In the genomic region with DNA sequence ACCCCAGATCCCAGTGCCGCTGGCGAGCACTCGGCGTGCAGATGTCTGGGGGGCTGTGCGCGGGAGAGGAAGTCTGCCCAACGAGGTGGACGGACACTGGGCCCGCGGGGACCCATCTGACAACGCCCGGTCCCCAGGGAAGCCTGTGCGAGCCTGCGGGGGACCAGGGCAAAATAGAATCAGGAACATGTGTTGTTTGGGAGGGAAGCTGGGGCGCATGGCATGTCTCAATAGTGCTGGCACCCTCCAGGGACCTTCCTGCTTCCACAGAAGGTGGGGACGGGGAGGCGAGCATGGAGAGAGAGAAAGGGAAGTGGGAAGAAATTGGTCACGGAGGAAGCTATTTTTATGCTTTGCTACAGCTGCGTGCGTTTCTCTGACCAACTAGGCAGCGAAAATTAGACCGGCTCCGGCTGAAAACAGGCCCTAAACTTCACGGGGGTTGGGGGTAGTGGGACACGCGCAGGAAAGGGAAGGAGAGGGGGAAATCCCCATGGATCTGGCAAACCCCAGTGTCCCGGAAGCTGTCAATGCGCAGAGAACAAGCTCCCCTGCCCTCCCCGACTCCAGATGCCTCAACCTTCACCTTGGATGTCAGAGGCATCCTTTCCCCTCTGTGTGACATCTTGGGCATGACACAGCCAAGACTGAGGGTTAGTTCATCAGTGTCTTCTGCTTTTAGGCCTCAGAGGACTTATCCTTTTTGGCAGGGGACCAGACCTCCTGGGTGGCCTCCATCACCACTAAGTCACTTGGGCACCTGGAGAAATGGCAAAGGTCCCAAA, we compare ENCODE assay signal across 8 cellular contexts.
DNase-seq lines count a peak whose midpoint lies in the region; ATAC-seq and TF ChIP-seq lines count a peak whose summit lies in the region.

No MANE protein-coding gene starts in this region.

- H3K4me3 ChIP-seq in SJSA1: peak overlapping the region; percentile 41
- H3K4me3 ChIP-seq in gastroesophageal sphincter: peak overlapping the region; percentile 46 to 52
- peak overlapping the region; percentile 45 for H3K4me3 ChIP-seq in skeletal muscle cell (ENCODE audit: low read depth, low read length)

- peak; percentile 32 for ATAC-seq in gastroesophageal sphincter
- no peak for ATAC-seq in activated CD8-positive, alpha-beta memory T cell treated with anti-CD3 and anti-CD28 coated beads, Interleukin-2, amount 10 ng/mL, durations not matched to agents 7 days and 5 days

- H3K9me3 Mint-ChIP-seq in T-helper 2 cell treated with Interferon-gamma antibody and Interleukin-4, amounts not matched to agents 5 μg/mL and 100 μg/mL, for 36 hours: no peaks in the 10 kb centered on the region
- no peaks in the 10 kb centered on the region for H3K9me3 Mint-ChIP-seq in activated CD8-positive, alpha-beta memory T cell treated with anti-CD3 and anti-CD28 coated beads, Interleukin-2, amount 10 ng/mL, durations not matched to agents 7 days and 5 days (ENCODE audit: low read depth)

- H3K36me3 Mint-ChIP-seq in T-helper 2 cell treated with Interferon-gamma antibody and Interleukin-4, amounts not matched to agents 5 μg/mL and 100 μg/mL, for 36 hours (ENCODE audit: low read depth): no peaks in the 10 kb centered on the region
- no peaks in the 10 kb centered on the region for H3K36me3 Mint-ChIP-seq in activated CD8-positive, alpha-beta memory T cell treated with anti-CD3 and anti-CD28 coated beads, Interleukin-2, amount 10 ng/mL, durations not matched to agents 7 days and 5 days

- 0 to 14% methylated on average over 6 to 11 of the region's 29 CpGs for WGBS in gastroesophageal sphincter (ENCODE audit: low coverage in 1 of 2), 2 donors

- peak overlapping the region; percentile 63 for H3K27ac ChIP-seq in SJSA1
- H3K27ac ChIP-seq in gastroesophageal sphincter: peak overlapping the region in 3 of 4 donors; percentile 51 to 74 (median 72)

- TF ChIP-seq POLR2A in gastroesophageal sphincter (IDR thresholded peaks at IDR 0.05): no peak

- no peak for TF ChIP-seq EP300 in gastroesophageal sphincter (IDR thresholded peaks at IDR 0.05)

- H3K27me3 Mint-ChIP-seq in T-helper 2 cell treated with Interferon-gamma antibody and Interleukin-4, amounts not matched to agents 5 μg/mL and 100 μg/mL, for 36 hours (ENCODE audit: low read depth): no peaks in the 10 kb centered on the region
- no peaks in the 10 kb centered on the region for H3K27me3 Mint-ChIP-seq in activated CD8-positive, alpha-beta memory T cell treated with anti-CD3 and anti-CD28 coated beads, Interleukin-2, amount 10 ng/mL, durations not matched to agents 7 days and 5 days

- H3K4me1 ChIP-seq in SJSA1 (replicated peaks) (peaks cover 64% of the 10 kb centered on the region), gastroesophageal sphincter (peaks cover 0 to 17% (median 3%) of the 10 kb centered on the region in 3 donors)

- CTCF ChIA-PET in activated CD8-positive, alpha-beta memory T cell treated with anti-CD3 and anti-CD28 coated beads, Interleukin-2, amount 10 ng/mL, durations not matched to agents 7 days and 5 days (lab: Charles Lee): interaction anchor here (1.1 to 1.2 kb wide), 3 partner anchors 90 to 172 kb away, joined by 3 read pairs; no protein-coding TSS in a partner anchor

- H3K4me1 Mint-ChIP-seq in T-helper 2 cell treated with Interferon-gamma antibody and Interleukin-4, amounts not matched to agents 5 μg/mL and 100 μg/mL, for 36 hours (ENCODE audit: low read depth): peaks cover 5% of the 10 kb centered on the region
- H3K4me1 Mint-ChIP-seq in activated CD8-positive, alpha-beta memory T cell treated with anti-CD3 and anti-CD28 coated beads, Interleukin-2, amount 10 ng/mL, durations not matched to agents 7 days and 5 days: peaks cover 12% of the 10 kb centered on the region

- no peak overlapping the region for H3K27ac Mint-ChIP-seq in T-helper 2 cell treated with Interferon-gamma antibody and Interleukin-4, amounts not matched to agents 5 μg/mL and 100 μg/mL, for 36 hours
- no peak overlapping the region for H3K27ac Mint-ChIP-seq in activated CD8-positive, alpha-beta memory T cell treated with anti-CD3 and anti-CD28 coated beads, Interleukin-2, amount 10 ng/mL, durations not matched to agents 7 days and 5 days

- H3K4me3 Mint-ChIP-seq in T-helper 2 cell treated with Interferon-gamma antibody and Interleukin-4, amounts not matched to agents 5 μg/mL and 100 μg/mL, for 36 hours: peak overlapping the region; percentile 71
- H3K4me3 Mint-ChIP-seq in activated CD8-positive, alpha-beta memory T cell treated with anti-CD3 and anti-CD28 coated beads, Interleukin-2, amount 10 ng/mL, durations not matched to agents 7 days and 5 days: no peak overlapping the region

- no peak for DNase-seq in T-helper 2 cell treated with Interferon-gamma antibody and Interleukin-4, amounts not matched to agents 5 μg/mL and 100 μg/mL, for 36 hours (ENCODE audit: low spot score)
- DNase-seq in T-helper 2 cell (no peak), SJSA1 (ENCODE audit: low read depth in 1 of 2, low spot score in 2 of 2) (peak; percentile 46 to 50), skeletal muscle cell (ENCODE audit: low read depth) (no peak), H4 (ENCODE audit: low spot score) (no peak), NCI-H1694 (lab: John Stamatoyannopoulos, UW) (no peak)
- DNase-seq in activated CD8-positive, alpha-beta memory T cell treated with anti-CD3 and anti-CD28 coated beads, Interleukin-2, amount 10 ng/mL, durations not matched to agents 7 days and 5 days: no peak

- no peaks in the 10 kb centered on the region for H3K27me3 ChIP-seq in SJSA1 (replicated peaks)
- no peaks in the 10 kb centered on the region for H3K27me3 ChIP-seq in gastroesophageal sphincter

- H3K36me3 ChIP-seq in SJSA1: no peaks in the 10 kb centered on the region
- no peaks in the 10 kb centered on the region for H3K36me3 ChIP-seq in gastroesophageal sphincter

- no peak for TF ChIP-seq CTCF in gastroesophageal sphincter (IDR thresholded peaks at IDR 0.05)

- H3K9me3 ChIP-seq in SJSA1 (replicated peaks) (no peaks in the 10 kb centered on the region), gastroesophageal sphincter (no peaks in the 10 kb centered on the region)

Comparison
In these comparisons a context has a peak if more than half of its experiments do, and no peak if none do; other contexts are left out.
1. DNase-seq: peak in SJSA1 (2 of 2); none in T-helper 2 cell treated with Interferon-gamma antibody and Interleukin-4, amounts not matched to agents 5 μg/mL and 100 μg/mL, for 36 hours (single experiment), T-helper 2 cell (0 of 5), skeletal muscle cell (single experiment), H4 (single experiment), NCI-H1694 (single experiment) and activated CD8-positive, alpha-beta memory T cell treated with anti-CD3 and anti-CD28 coated beads, Interleukin-2, amount 10 ng/mL, durations not matched to agents 7 days and 5 days (single experiment).
2. Peak in every context shown above with its lines, with median percentiles within 50 percentile points of each other: H3K4me3 ChIP-seq.